In the genomic region with DNA sequence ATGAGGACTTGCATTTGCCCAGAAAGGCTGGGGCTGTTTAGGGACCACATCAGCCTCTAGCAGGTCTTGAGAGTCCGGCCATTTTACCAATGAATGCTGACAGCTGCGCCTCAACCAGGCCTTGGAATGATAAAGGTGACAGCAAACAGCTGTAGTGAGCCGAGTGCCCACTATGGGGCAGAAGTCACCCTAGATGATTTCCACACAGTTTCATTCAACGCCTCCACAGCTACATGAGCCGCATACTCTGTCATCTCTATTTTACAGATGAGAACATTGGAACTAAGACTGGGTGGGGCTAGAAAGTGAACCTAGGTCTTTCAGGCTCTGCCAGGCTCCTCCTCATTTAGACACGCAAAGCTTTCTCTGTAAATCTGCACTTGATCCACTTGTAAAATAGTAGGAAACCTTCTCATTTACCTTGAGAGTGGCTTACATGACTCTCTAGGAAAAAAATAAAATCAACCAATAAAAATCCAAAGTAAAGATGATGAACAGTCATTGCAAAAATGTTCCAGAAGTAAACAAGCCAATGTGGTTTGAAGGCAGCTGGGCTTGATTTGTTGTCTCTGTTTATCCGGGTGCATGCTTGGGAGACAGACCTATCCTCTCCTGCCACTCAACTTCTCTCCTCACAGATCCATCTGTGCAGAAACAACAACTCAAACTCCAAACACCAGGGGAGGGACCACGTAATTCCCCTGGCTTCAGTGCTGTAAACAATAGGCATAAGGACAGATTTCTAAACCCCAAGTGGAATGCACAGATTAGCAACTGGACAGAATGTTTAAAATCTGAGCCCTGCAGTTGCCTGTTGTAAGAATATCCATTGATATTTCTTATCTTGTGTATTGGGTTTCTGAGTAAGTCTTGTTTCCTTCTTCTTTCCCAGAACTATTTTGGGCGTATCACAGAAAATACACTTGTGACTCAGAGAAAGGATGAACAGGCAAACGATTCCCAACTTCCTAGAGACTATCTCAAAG, we compare ENCODE assay signal across 9 cellular contexts. TPM values are rescaled to one million over a fixed set of nuclear protein-coding genes. Genes with fewer than 3 reads are reported as not detected.
DNase-seq lines count a peak whose midpoint lies in the region; ATAC-seq and TF ChIP-seq lines count a peak whose summit lies in the region.
"Had no signal": no experiment of that assay in that cellular context is flagged by ENCODE, and none has a peak within 500 bp of the region (broad histone marks: within the 10 kb centered on the region; RNA-seq: fewer than 3 reads in every experiment).

No MANE protein-coding gene starts in this region.

- no peaks in the 10 kb centered on the region for H3K9me2 ChIP-seq in neural cell (ENCODE audit: insufficient read depth, low read length)

- H3K9me3 Mint-ChIP-seq in activated CD8-positive, alpha-beta memory T cell treated with anti-CD3 and anti-CD28 coated beads, Interleukin-2, amount 10 ng/mL, durations not matched to agents 7 days and 5 days (ENCODE audit: low read depth): no peaks in the 10 kb centered on the region

- TF ChIP-seq EP300 in neural cell (conservative IDR thresholded peaks at IDR 0.05; ENCODE audit: poor library complexity, severe bottlenecking): no peak
- TF ChIP-seq EP300 in transverse colon (IDR thresholded peaks at IDR 0.05; ENCODE audit: low read depth): no peak

- no peak overlapping the region for H3K27ac Mint-ChIP-seq in activated CD8-positive, alpha-beta memory T cell treated with anti-CD3 and anti-CD28 coated beads, Interleukin-2, amount 10 ng/mL, durations not matched to agents 7 days and 5 days

- peaks cover 6% of the 10 kb centered on the region for H3K36me3 ChIP-seq in fibroblast of lung (ENCODE audit: control insufficient read depth, insufficient read depth, low read length)
- no peaks in the 10 kb centered on the region for H3K36me3 ChIP-seq in neural cell (ENCODE audit: insufficient read depth, low read length)
- H3K36me3 ChIP-seq in transverse colon: peaks cover 0 to 23% (median 8%) of the 10 kb centered on the region in 4 donors

- CTCF ChIA-PET in activated CD8-positive, alpha-beta memory T cell treated with anti-CD3 and anti-CD28 coated beads, Interleukin-2, amount 10 ng/mL, durations not matched to agents 7 days and 5 days (lab: Charles Lee): interaction anchor here (0.7 to 2.1 kb wide), 11 partner anchors 10 to 410 kb away, joined by 3 to 12 read pairs (median 5); no protein-coding TSS in a partner anchor

- WGBS in transverse colon (ENCODE audit: low coverage in 1 of 2), 2 donors: 39 to 42% methylated on average over 3 to 10 of the region's 10 CpGs

- no peaks in the 10 kb centered on the region for H3F3A ChIP-seq in neural cell (ENCODE audit: insufficient read depth, low read length, poor library complexity, severe bottlenecking)

- H3K4me1 Mint-ChIP-seq in activated CD8-positive, alpha-beta memory T cell treated with anti-CD3 and anti-CD28 coated beads, Interleukin-2, amount 10 ng/mL, durations not matched to agents 7 days and 5 days: peaks cover 17% of the 10 kb centered on the region

- ATAC-seq in activated CD8-positive, alpha-beta memory T cell treated with anti-CD3 and anti-CD28 coated beads, Interleukin-2, amount 10 ng/mL, durations not matched to agents 7 days and 5 days: peak; percentile 91
- no peak for ATAC-seq in HG03139 (IDR thresholded peaks at IDR 0.05; ENCODE audit: unreplicated experiment)

- H4K20me1 ChIP-seq in fibroblast of lung (ENCODE audit: control insufficient read depth, extremely low read depth, insufficient read depth, low read length) (no peaks in the 10 kb centered on the region), neural cell (ENCODE audit: insufficient read depth) (no peaks in the 10 kb centered on the region)

- H2AFZ ChIP-seq in fibroblast of lung (ENCODE audit: low read length) (no peak overlapping the region), neural cell (ENCODE audit: low read depth, low read length) (no peak overlapping the region)

- TF ChIP-seq POLR2A in transverse colon (IDR thresholded peaks at IDR 0.05): no peak

- H3K27me3 ChIP-seq in fibroblast of lung (ENCODE audit: control insufficient read depth, insufficient read depth, low read length): no peaks in the 10 kb centered on the region
- H3K27me3 ChIP-seq in neural cell (ENCODE audit: insufficient read depth, low read depth, low read length): no peaks in the 10 kb centered on the region
- H3K27me3 ChIP-seq in transverse colon: no peaks in the 10 kb centered on the region

- H3K27me3 Mint-ChIP-seq in activated CD8-positive, alpha-beta memory T cell treated with anti-CD3 and anti-CD28 coated beads, Interleukin-2, amount 10 ng/mL, durations not matched to agents 7 days and 5 days: peaks cover 4% of the 10 kb centered on the region

- H3K4me3 Mint-ChIP-seq in activated CD8-positive, alpha-beta memory T cell treated with anti-CD3 and anti-CD28 coated beads, Interleukin-2, amount 10 ng/mL, durations not matched to agents 7 days and 5 days: no peak overlapping the region

- H3K4me3 ChIP-seq in fibroblast of lung (replicated peaks in 1 of 4; ENCODE audit: control extremely low read depth in 1 of 4, insufficient read depth in 1 of 4, low read depth in 3 of 4, low read length in 4 of 4): no peak overlapping the region
- no peak overlapping the region for H3K4me3 ChIP-seq in neural cell (ENCODE audit: low read length)
- no peak overlapping the region for H3K4me3 ChIP-seq in transverse colon

- DNase-seq in DMS53 (lab: John Stamatoyannopoulos, UW): peak; percentile 90
- peak; percentile 90 for DNase-seq in HCEC 1CT
- peak; percentile 63 to 84 for DNase-seq in NCI-H524 (lab: John Stamatoyannopoulos, UW)
- peak; percentile 63 for DNase-seq in activated CD8-positive, alpha-beta memory T cell treated with anti-CD3 and anti-CD28 coated beads, Interleukin-2, amount 10 ng/mL, durations not matched to agents 7 days and 5 days
- peak; percentile 82 for DNase-seq in fibroblast of lung (ENCODE audit: low read depth in 2 of 2)
- DNase-seq in transverse colon: peak; percentile 63

- peak; percentile 68 for TF ChIP-seq RAD21 in neural cell (conservative IDR thresholded peaks at IDR 0.05)

- TF ChIP-seq CTCF in fibroblast of lung (conservative IDR thresholded peaks at IDR 0.05 in 1 of 2, IDR thresholded peaks at IDR 0.05 in 1 of 2; ENCODE audit: low read depth in 1 of 2, low read length in 2 of 2): peak; percentile 62 to 68
- peak; percentile 69 for TF ChIP-seq CTCF in neural cell (IDR thresholded peaks at IDR 0.05; ENCODE audit: poor library complexity, severe bottlenecking)
- TF ChIP-seq CTCF in transverse colon (IDR thresholded peaks at IDR 0.05): peak; percentile 46 to 73 (median 54)

- H3K9me3 ChIP-seq in fibroblast of lung (ENCODE audit: control insufficient read depth, insufficient read depth, low read depth, low read length) (no peaks in the 10 kb centered on the region), neural cell (ENCODE audit: low read length) (no peaks in the 10 kb centered on the region), transverse colon (no peaks in the 10 kb centered on the region)

- H3K4me1 ChIP-seq in fibroblast of lung (ENCODE audit: control insufficient read depth, extremely low read depth, insufficient read depth, low read length): peaks cover 19% of the 10 kb centered on the region
- H3K4me1 ChIP-seq in transverse colon: peaks cover 3 to 22% (median 10%) of the 10 kb centered on the region in 4 donors

- peak overlapping the region; percentile 62 for H3K4me2 ChIP-seq in fibroblast of lung (ENCODE audit: extremely low read depth, insufficient read depth, low read length)
- H3K4me2 ChIP-seq in neural cell (ENCODE audit: low read length): no peak overlapping the region

- H3K79me2 ChIP-seq in fibroblast of lung (ENCODE audit: control insufficient read depth, insufficient read depth, low read length) (no peaks in the 10 kb centered on the region), neural cell (replicated peaks; ENCODE audit: insufficient read depth, low read length) (no peaks in the 10 kb centered on the region)

- peak overlapping the region; percentile 81 for H3K27ac ChIP-seq in fibroblast of lung (ENCODE audit: insufficient read depth, low read length)
- no peak overlapping the region for H3K27ac ChIP-seq in neural cell (ENCODE audit: low read length)
- H3K27ac ChIP-seq in transverse colon: peak overlapping the region; percentile 50 to 67 (median 60)

- H3K9ac ChIP-seq in fibroblast of lung (ENCODE audit: insufficient read depth, low read length): peak overlapping the region; percentile 34
- H3K9ac ChIP-seq in neural cell (ENCODE audit: low read length): no peak overlapping the region

- intact Hi-C loops in transverse colon (cut with DNase I; ENCODE audit: low total_unique reads): no loop called here

- in situ Hi-C loops in transverse colon (cut with MboI; ENCODE audit: low pct_ligation_motif_present in 1 of 4, low pct_unique_long_range_greater_than_20kb in 1 of 4, low sequenced_read_pairs in 3 of 4): loop anchor here in 1 of 4 donors (25.0 kb wide), 1 partner anchor 312 kb away; no protein-coding TSS in a partner anchor

- H3K36me3 Mint-ChIP-seq in activated CD8-positive, alpha-beta memory T cell treated with anti-CD3 and anti-CD28 coated beads, Interleukin-2, amount 10 ng/mL, durations not matched to agents 7 days and 5 days: peaks cover 7% of the 10 kb centered on the region

TF ChIP-seq in neural cell, 6 proteins besides CTCF, POLR2A, EP300 and RAD21:
- no peak for TF ChIP-seq TAF1 (IDR thresholded peaks at IDR 0.05; ENCODE audit: low read depth)
- TF ChIP-seq SMC3 (conservative IDR thresholded peaks at IDR 0.05; ENCODE audit: poor library complexity): peak; percentile 76
- no peak for TF ChIP-seq MXI1 (conservative IDR thresholded peaks at IDR 0.05; ENCODE audit: poor library complexity, severe bottlenecking)
- no peak for TF ChIP-seq EZH2 (IDR thresholded peaks at IDR 0.05; ENCODE audit: borderline replicate concordance, insufficient read depth, low read length, poor library complexity, severe bottlenecking)
- no peak for TF ChIP-seq POLR2AphosphoS5 (IDR thresholded peaks at IDR 0.05)
TF ChIP-seq in neural cell: peak in this region for 1.

RNA-seq across cellular contexts. Expression of a gene that starts 31.5 kb away (rescaled TPM):
- total RNA-seq in activated CD8-positive, alpha-beta memory T cell treated with anti-CD3 and anti-CD28 coated beads, Interleukin-2, amount 10 ng/mL, durations not matched to agents 7 days and 5 days: not detected
- not detected in 2 replicates for total RNA-seq in fibroblast of lung
- polyA plus RNA-seq in fibroblast of lung: not detected in 2 replicates
- polyA plus RNA-seq in fibroblast of lung (2012): 0.12 TPM in 1 of 2 replicates, not detected in the other
- polyA minus RNA-seq in fibroblast of lung (ENCODE audit: low replicate concordance): 0.98 TPM in 1 of 2 replicates, not detected in the other
- not detected in 2 replicates for polyA plus RNA-seq in neural cell
- polyA minus RNA-seq in neural cell: not detected in 2 replicates
- not detected for total RNA-seq in transverse colon
- total RNA-seq: activated CD8-positive, alpha-beta memory T cell treated with anti-CD3 and anti-CD28 coated beads for 36 hours had no signal
